9 cellular contexts compared by ENCODE assay signal in genomic region chr5:81819556-81820314, GRCh38.
DNase-seq lines count a peak whose midpoint lies in the region; ATAC-seq, FAIRE-seq and TF ChIP-seq lines count a peak whose summit lies in the region.
"Had no signal": no experiment of that assay in that cellular context is flagged by ENCODE, and none has a peak within 500 bp of the region (broad histone marks: within the 10 kb centered on the region; RNA-seq: fewer than 3 reads in every experiment).

No MANE protein-coding gene starts in this region.

- H3K36me3 ChIP-seq in neutrophil: no peaks in the 10 kb centered on the region
- H3K36me3 ChIP-seq in heart right ventricle: no peaks in the 10 kb centered on the region
- H3K36me3 ChIP-seq: cardiac muscle cell had no signal

- FAIRE-seq in frontal cortex (lab: Jason Lieb, UNC): no peak

- H3K4me3 ChIP-seq in cardiac fibroblast (replicated peaks in 1 of 2; ENCODE audit: low read depth in 2 of 2, low read length in 2 of 2) (no peak overlapping the region), neutrophil (ENCODE audit: low read depth in 1 of 2, low read length in 1 of 2) (no peak overlapping the region), heart right ventricle (no peak overlapping the region)
- H3K4me3 ChIP-seq: cardiac muscle cell had no signal

- H3K27ac ChIP-seq in neutrophil (peak overlapping the region; percentile 78), heart right ventricle (no peak overlapping the region)
- H3K27ac ChIP-seq: cardiac muscle cell had no signal

- TF ChIP-seq CTCF in cardiac fibroblast (IDR thresholded peaks at IDR 0.05; ENCODE audit: low read depth, low read length): no peak
- no peak for TF ChIP-seq CTCF in neutrophil (IDR thresholded peaks at IDR 0.05)
- no peak for TF ChIP-seq CTCF in heart right ventricle (IDR thresholded peaks at IDR 0.05)

- no peaks in the 10 kb centered on the region for H3K9me3 ChIP-seq in neutrophil
- H3K9me3 ChIP-seq in heart right ventricle: no peaks in the 10 kb centered on the region

- no peak for ATAC-seq in heart right ventricle

- H3K27me3 ChIP-seq in neutrophil: no peaks in the 10 kb centered on the region
- no peaks in the 10 kb centered on the region for H3K27me3 ChIP-seq in heart right ventricle
- H3K27me3 ChIP-seq: cardiac muscle cell had no signal

- DNase-seq in NCI-H748 (lab: John Stamatoyannopoulos, UW; ENCODE audit: unreplicated experiment): peak; percentile 47
- DNase-seq in NCI-H748 treated with DMSO at 0.1 percent for 48 hours (lab: John Stamatoyannopoulos, UW): no peak
- DNase-seq in NCI-H1105 (lab: John Stamatoyannopoulos, UW): peak; percentile 7
- DNase-seq in cardiac fibroblast (ENCODE audit: low read depth in 2 of 2): peak; percentile 33 to 50
- no peak for DNase-seq in heart right ventricle
- no peak for DNase-seq in frontal cortex (ENCODE audit: low spot score in 2 of 2)
- DNase-seq in NCI-H1048 (lab: John Stamatoyannopoulos, UW): no peak

- intact Hi-C loops in heart right ventricle (cut with DNase I): no loop called here

- H3K4me1 ChIP-seq in neutrophil (ENCODE audit: control insufficient read depth in 1 of 2, insufficient read depth in 1 of 2, low read depth in 1 of 2, low read length in 1 of 2) (peaks cover 53 to 74% of the 10 kb centered on the region in 2 experiments), heart right ventricle (peaks cover 0 to 32% (median 0%) of the 10 kb centered on the region in 9 donors)

- WGBS in heart right ventricle, 2 donors: 73 to 89% methylated on average over 6 of the region's 6 CpGs

Comparison
In these comparisons a context has a peak if more than half of its experiments do, and no peak if none do; other contexts are left out.
1. DNase-seq: peak in NCI-H748 (single experiment), NCI-H1105 (single experiment) and cardiac fibroblast (2 of 2); none in NCI-H748 treated with DMSO at 0.1 percent for 48 hours (single experiment), heart right ventricle (0 of 2), frontal cortex (0 of 2) and NCI-H1048 (single experiment).